ENCODE assay signal across 11 cellular contexts in the genomic region with DNA sequence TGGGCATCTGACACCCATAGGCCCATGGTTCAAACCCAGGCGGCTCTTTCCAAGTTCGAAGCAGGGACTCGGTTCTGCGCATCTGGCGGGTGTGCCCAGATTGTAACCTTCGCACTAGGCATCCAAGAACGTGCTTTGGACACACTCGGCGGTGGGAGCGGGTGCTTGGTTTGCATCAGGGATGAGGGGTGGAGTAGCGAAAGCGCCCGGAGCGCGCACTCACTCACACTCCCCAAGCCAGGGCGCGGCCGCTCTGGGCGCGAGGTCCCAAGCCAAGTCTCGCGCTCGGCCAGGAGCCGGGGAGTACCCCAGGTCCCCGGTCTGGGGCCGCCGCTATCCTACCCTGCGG. TPM values are rescaled to one million over a fixed set of nuclear protein-coding genes. Genes with fewer than 3 reads are reported as not detected.
A peak's percentile ranks its signal among the peaks of the same experiment; 100 is the strongest.
DNase-seq lines count a peak whose midpoint lies in the region; ATAC-seq and TF ChIP-seq lines count a peak whose summit lies in the region.
"Had no signal": no experiment of that assay in that cellular context is flagged by ENCODE, and none has a peak within 500 bp of the region (broad histone marks: within the 10 kb centered on the region; RNA-seq: fewer than 3 reads in every experiment).

No MANE protein-coding gene starts in this region.

- H3K4me3 Mint-ChIP-seq in T-helper 2 cell treated with Interferon-gamma antibody and Interleukin-4, amounts not matched to agents 5 μg/mL and 100 μg/mL, for 36 hours, result peak overlapping the region; percentile 20
- peak overlapping the region in 7 of 8 donors; percentile 43 to 81 (median 55) for H3K4me3 Mint-ChIP-seq in naive B cell

- no peaks in the 10 kb centered on the region for H3K9me3 Mint-ChIP-seq in T-helper 2 cell treated with Interferon-gamma antibody and Interleukin-4, amounts not matched to agents 5 μg/mL and 100 μg/mL, for 36 hours
- H3K9me3 Mint-ChIP-seq in naive B cell, result peaks cover 0 to 10% (median 4%) of the 10 kb centered on the region in 7 donors

- intact Hi-C loops in tibial artery (cut with DNase I; ENCODE audit: low total_unique reads), result no loop called here

- H3K4me3 ChIP-seq in esophagus (ENCODE audit: low read depth in 1 of 2, low read length in 2 of 2) (peak overlapping the region; percentile 28 to 47), tibial artery (peak overlapping the region; percentile 45 to 57)

- no peaks in the 10 kb centered on the region for H3K4me1 Mint-ChIP-seq in T-helper 2 cell treated with Interferon-gamma antibody and Interleukin-4, amounts not matched to agents 5 μg/mL and 100 μg/mL, for 36 hours (ENCODE audit: low read depth)
- peaks cover 4 to 7% (median 7%) of the 10 kb centered on the region in 3 donors for H3K4me1 Mint-ChIP-seq in naive B cell

- H3K27ac ChIP-seq in esophagus (ENCODE audit: low read depth in 2 of 2, low read length in 1 of 2) (no peak overlapping the region), tibial artery (no peak overlapping the region)
- H3K27ac ChIP-seq: neutrophil had no signal

- H3K4me1 ChIP-seq in esophagus (ENCODE audit: control insufficient read depth in 2 of 2, insufficient read depth in 2 of 2, low read length in 1 of 2), result peaks cover 7% of the 10 kb centered on the region in 2 donors
- H3K4me1 ChIP-seq in tibial artery, result peaks cover 0 to 18% (median 13%) of the 10 kb centered on the region in 4 donors

- ATAC-seq in naive B cell (ENCODE audit: low read depth in 2 of 2), result no peak

- peaks cover 3 to 10% of the 10 kb centered on the region in 2 donors for H3K27me3 ChIP-seq in esophagus (ENCODE audit: control insufficient read depth in 1 of 2, insufficient read depth in 2 of 2, low read length in 2 of 2)
- peaks cover 0 to 25% of the 10 kb centered on the region in 2 donors for H3K27me3 ChIP-seq in tibial artery

- no peak for TF ChIP-seq CTCF in tibial artery (IDR thresholded peaks at IDR 0.05)

- H3K9me3 ChIP-seq in esophagus (ENCODE audit: control insufficient read depth in 2 of 2, insufficient read depth in 1 of 2, low read depth in 1 of 2, low read length in 1 of 2) (peaks cover 0 to 2% of the 10 kb centered on the region in 2 donors), tibial artery (no peaks in the 10 kb centered on the region)
- H3K9me3 ChIP-seq: neutrophil had no signal

- DNase-seq in T-helper 2 cell treated with Interferon-gamma antibody and Interleukin-4, amounts not matched to agents 5 μg/mL and 100 μg/mL, for 36 hours (ENCODE audit: low spot score), result no peak
- DNase-seq in T-helper 2 cell (no peak), naive B cell (no peak), tibial artery (no peak), NCI-H2196 (lab: John Stamatoyannopoulos, UW; ENCODE audit: unreplicated experiment) (no peak), HCEC 1CT (no peak), mucosa of gallbladder (ENCODE audit: low spot score) (no peak)
- DNase-seq: activated T-cell treated with anti-CD3 and anti-CD28 coated beads, Interleukin-2, amount 50 U/mL, for 1 hour; NCI-H2081 had no signal

- H3K27me3 Mint-ChIP-seq in T-helper 2 cell treated with Interferon-gamma antibody and Interleukin-4, amounts not matched to agents 5 μg/mL and 100 μg/mL, for 36 hours (ENCODE audit: low read depth), result peaks cover 45% of the 10 kb centered on the region
- peaks cover 34 to 66% (median 36%) of the 10 kb centered on the region in 3 donors for H3K27me3 Mint-ChIP-seq in naive B cell

- WGBS in esophagus, 2 donors, result 4 to 6% methylated on average over 27 to 28 of the region's 28 CpGs

- H3K36me3 Mint-ChIP-seq in T-helper 2 cell treated with Interferon-gamma antibody and Interleukin-4, amounts not matched to agents 5 μg/mL and 100 μg/mL, for 36 hours (ENCODE audit: low read depth), result no peaks in the 10 kb centered on the region
- no peaks in the 10 kb centered on the region for H3K36me3 Mint-ChIP-seq in naive B cell

- H3K36me3 ChIP-seq in esophagus (ENCODE audit: control insufficient read depth in 2 of 2, insufficient read depth in 2 of 2, low read length in 1 of 2) (no peaks in the 10 kb centered on the region), tibial artery (no peaks in the 10 kb centered on the region)
- H3K36me3 ChIP-seq: neutrophil had no signal

- no peak overlapping the region for H3K27ac Mint-ChIP-seq in T-helper 2 cell treated with Interferon-gamma antibody and Interleukin-4, amounts not matched to agents 5 μg/mL and 100 μg/mL, for 36 hours
- no peak overlapping the region for H3K27ac Mint-ChIP-seq in naive B cell

RNA-seq across cellular contexts. Expression of a gene that starts 0.2 kb away (rescaled TPM):
- polyA plus RNA-seq in esophagus (under 1 TPM; 0.01 to 0.02 TPM), naive B cell (ENCODE audit: low read depth in 6 of 6) (not detected)
- 2.1 TPM for total RNA-seq in mucosa of gallbladder
